3 cellular contexts compared by ENCODE assay signal in genomic region chr6:1315201-1315559, GRCh38.
TF ChIP-seq lines count a peak whose summit lies in the region.

No MANE protein-coding gene starts in this region.

TF ChIP-seq in A549, 52 proteins besides CTCF, POLR2A, EP300 and RAD21:
- TF ChIP-seq CBX2 (IDR thresholded peaks at IDR 0.05; ENCODE audit: borderline replicate concordance, low read depth) (no peak), HMGXB4 (CRISPR knock-in tag; IDR thresholded peaks at IDR 0.05; ENCODE audit: borderline replicate concordance) (no peak), JUNB (IDR thresholded peaks at IDR 0.05) (no peak), RARB (CRISPR knock-in tag; IDR thresholded peaks at IDR 0.05) (no peak), FOXS1 (CRISPR knock-in tag; IDR thresholded peaks at IDR 0.05) (no peak), CEBPB (IDR thresholded peaks at IDR 0.05) (no peak), NFE2L2 (conservative IDR thresholded peaks at IDR 0.05; ENCODE audit: low read length) (no peak), HEYL (CRISPR knock-in tag; IDR thresholded peaks at IDR 0.05) (no peak), SREBF2 (IDR thresholded peaks at IDR 0.05) (no peak), CBX8 (IDR thresholded peaks at IDR 0.05) (no peak), KDM1A (IDR thresholded peaks at IDR 0.05; ENCODE audit: low read depth) (no peak), CHD2 (IDR thresholded peaks at IDR 0.05; ENCODE audit: low read length, partially characterized antibody) (no peak), EHF (CRISPR knock-in tag; IDR thresholded peaks at IDR 0.05) (no peak), GATA3 (IDR thresholded peaks at IDR 0.05; ENCODE audit: borderline replicate concordance) (no peak)

TF ChIP-seq in endothelial cell of umbilical vein, 7 proteins besides CTCF, POLR2A, EP300 and RAD21:
- no peak for TF ChIP-seq POLR2AphosphoS5 (IDR thresholded peaks at IDR 0.05; ENCODE audit: insufficient read depth, low read depth, low read length)
- TF ChIP-seq EZH2 (IDR thresholded peaks at IDR 0.05; ENCODE audit: borderline replicate concordance, low read depth, low read length, severe bottlenecking), result peak; percentile 51

TF ChIP-seq in SK-N-SH treated with all-trans-retinoic acid at 6 μM for 48 hours, 23 proteins besides CTCF, POLR2A, EP300 and RAD21 (continued from another document):
- TF ChIP-seq ZFP30 (CRISPR knock-in tag; IDR thresholded peaks at IDR 0.05), result no peak
- TF ChIP-seq CSDC2 (CRISPR knock-in tag; IDR thresholded peaks at IDR 0.05), result no peak
- no peak for TF ChIP-seq BACH2 (CRISPR knock-in tag; IDR thresholded peaks at IDR 0.05; ENCODE audit: borderline replicate concordance)
- no peak for TF ChIP-seq RARB (CRISPR knock-in tag; IDR thresholded peaks at IDR 0.05)
- no peak for TF ChIP-seq ZFP3 (CRISPR knock-in tag; IDR thresholded peaks at IDR 0.05)
- no peak for TF ChIP-seq OSR1 (CRISPR knock-in tag; IDR thresholded peaks at IDR 0.05)
- no peak for TF ChIP-seq ZNF8 (CRISPR knock-in tag; IDR thresholded peaks at IDR 0.05)
- no peak for TF ChIP-seq CREB5 (CRISPR knock-in tag; IDR thresholded peaks at IDR 0.05; ENCODE audit: low read depth)
- TF ChIP-seq PATZ1 (CRISPR knock-in tag; IDR thresholded peaks at IDR 0.05; ENCODE audit: borderline replicate concordance), result no peak
